Comparison of ENCODE assay signal across 1 cellular context in the genomic region with DNA sequence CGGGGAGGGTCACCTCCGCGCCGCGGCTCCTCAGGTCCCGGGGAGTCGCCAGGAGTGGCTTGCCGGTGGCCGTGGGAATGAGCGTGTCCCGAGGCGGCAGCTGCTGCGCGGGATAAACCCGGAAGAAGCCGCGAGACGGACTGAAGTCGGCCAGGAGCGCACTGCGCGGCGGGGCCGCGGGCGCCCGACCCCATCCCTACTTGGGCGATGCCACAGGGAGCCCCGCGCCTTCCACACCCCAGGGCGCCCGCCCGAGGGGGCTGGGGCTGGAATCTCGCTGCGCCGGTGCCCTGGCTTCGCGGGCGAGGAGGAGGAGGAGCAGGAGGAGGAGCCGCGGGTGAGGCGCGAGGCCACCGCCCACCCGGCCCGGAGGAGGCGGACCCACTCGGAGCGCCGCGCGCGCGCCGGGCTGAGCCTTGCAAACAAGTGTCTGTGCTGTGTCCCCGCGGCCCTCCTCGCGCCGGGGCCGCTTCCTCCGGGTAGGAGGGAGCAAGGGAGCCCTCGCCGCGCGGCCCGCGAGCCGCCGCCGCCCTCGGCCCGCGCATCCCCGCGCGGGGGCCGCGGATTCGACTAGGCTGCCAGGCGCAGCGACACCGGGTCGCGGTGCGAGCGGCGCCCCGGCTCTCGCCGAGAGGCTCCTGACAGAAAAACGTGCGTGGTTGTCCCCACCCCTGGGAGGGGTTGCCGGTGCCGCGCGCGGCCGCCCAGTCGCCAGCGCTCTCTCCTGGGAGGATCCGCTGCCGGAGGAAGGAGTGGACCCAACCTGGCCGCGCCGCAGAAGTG.
TF ChIP-seq lines count a peak whose summit lies in the region.

A gene (plus strand): TSS at position 412 of the 783 bp plus-strand sequence.

TF ChIP-seq in HepG2, 621 proteins besides CTCF, POLR2A, EP300 and RAD21 (continued from another document and continues in another):
- TF ChIP-seq, protein P1, sequence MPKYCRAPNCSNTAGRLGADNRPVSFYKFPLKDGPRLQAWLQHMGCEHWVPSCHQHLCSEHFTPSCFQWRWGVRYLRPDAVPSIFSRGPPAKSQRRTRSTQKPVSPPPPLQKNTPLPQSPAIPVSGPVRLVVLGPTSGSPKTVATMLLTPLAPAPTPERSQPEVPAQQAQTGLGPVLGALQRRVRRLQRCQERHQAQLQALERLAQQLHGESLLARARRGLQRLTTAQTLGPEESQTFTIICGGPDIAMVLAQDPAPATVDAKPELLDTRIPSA (CRISPR knock-in tag; IDR thresholded peaks at IDR 0.05; ENCODE audit: borderline replicate concordance), result peak; percentile 75; the same call in 1 of the 2 replicates
- TF ChIP-seq ZSCAN9 (CRISPR knock-in tag; IDR thresholded peaks at IDR 0.05; ENCODE audit: borderline replicate concordance), result no peak; the same call in 1 of the 2 replicates
- TF ChIP-seq, protein P2, sequence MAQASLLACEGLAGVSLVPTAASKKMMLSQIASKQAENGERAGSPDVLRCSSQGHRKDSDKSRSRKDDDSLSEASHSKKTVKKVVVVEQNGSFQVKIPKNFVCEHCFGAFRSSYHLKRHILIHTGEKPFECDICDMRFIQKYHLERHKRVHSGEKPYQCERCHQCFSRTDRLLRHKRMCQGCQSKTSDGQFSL (CRISPR knock-in tag; IDR thresholded peaks at IDR 0.05), result no peak; the same call in 1 of the 2 replicates
- TF ChIP-seq, protein P3, sequence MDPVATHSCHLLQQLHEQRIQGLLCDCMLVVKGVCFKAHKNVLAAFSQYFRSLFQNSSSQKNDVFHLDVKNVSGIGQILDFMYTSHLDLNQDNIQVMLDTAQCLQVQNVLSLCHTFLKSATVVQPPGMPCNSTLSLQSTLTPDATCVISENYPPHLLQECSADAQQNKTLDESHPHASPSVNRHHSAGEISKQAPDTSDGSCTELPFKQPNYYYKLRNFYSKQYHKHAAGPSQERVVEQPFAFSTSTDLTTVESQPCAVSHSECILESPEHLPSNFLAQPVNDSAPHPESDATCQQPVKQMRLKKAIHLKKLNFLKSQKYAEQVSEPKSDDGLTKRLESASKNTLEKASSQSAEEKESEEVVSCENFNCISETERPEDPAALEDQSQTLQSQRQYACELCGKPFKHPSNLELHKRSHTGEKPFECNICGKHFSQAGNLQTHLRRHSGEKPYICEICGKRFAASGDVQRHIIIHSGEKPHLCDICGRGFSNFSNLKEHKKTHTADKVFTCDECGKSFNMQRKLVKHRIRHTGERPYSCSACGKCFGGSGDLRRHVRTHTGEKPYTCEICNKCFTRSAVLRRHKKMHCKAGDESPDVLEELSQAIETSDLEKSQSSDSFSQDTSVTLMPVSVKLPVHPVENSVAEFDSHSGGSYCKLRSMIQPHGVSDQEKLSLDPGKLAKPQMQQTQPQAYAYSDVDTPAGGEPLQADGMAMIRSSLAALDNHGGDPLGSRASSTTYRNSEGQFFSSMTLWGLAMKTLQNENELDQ (CRISPR knock-in tag; IDR thresholded peaks at IDR 0.05; ENCODE audit: borderline replicate concordance), result no peak
- TF ChIP-seq ZNF101 (CRISPR knock-in tag; IDR thresholded peaks at IDR 0.05; ENCODE audit: borderline replicate concordance, low read depth), result no peak
- TF ChIP-seq, protein P4, sequence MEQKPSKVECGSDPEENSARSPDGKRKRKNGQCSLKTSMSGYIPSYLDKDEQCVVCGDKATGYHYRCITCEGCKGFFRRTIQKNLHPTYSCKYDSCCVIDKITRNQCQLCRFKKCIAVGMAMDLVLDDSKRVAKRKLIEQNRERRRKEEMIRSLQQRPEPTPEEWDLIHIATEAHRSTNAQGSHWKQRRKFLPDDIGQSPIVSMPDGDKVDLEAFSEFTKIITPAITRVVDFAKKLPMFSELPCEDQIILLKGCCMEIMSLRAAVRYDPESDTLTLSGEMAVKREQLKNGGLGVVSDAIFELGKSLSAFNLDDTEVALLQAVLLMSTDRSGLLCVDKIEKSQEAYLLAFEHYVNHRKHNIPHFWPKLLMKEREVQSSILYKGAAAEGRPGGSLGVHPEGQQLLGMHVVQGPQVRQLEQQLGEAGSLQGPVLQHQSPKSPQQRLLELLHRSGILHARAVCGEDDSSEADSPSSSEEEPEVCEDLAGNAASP (CRISPR knock-in tag; IDR thresholded peaks at IDR 0.05; ENCODE audit: borderline replicate concordance), result no peak
- peak; percentile 80 for TF ChIP-seq SRSF1 (optimal IDR thresholded peaks at IDR 0.05; ENCODE audit: low read depth, low read length)
- 0 out of 2 replicates have a peak, but pooled peaks have one; percentile 43 for TF ChIP-seq ZNF746 (CRISPR knock-in tag; IDR thresholded peaks at IDR 0.05)
- TF ChIP-seq ZNF788 (CRISPR knock-in tag; IDR thresholded peaks at IDR 0.05; ENCODE audit: borderline replicate concordance), result no peak; the same call in 1 of the 2 replicates
- TF ChIP-seq JUN (CRISPR knock-in tag; IDR thresholded peaks at IDR 0.05), result no peak
- no peak for TF ChIP-seq ZNF143 (CRISPR knock-in tag; IDR thresholded peaks at IDR 0.05)
- peak; percentile 83 for TF ChIP-seq POLR2G (IDR thresholded peaks at IDR 0.05; ENCODE audit: low read depth, low read length)
- TF ChIP-seq, protein P5, sequence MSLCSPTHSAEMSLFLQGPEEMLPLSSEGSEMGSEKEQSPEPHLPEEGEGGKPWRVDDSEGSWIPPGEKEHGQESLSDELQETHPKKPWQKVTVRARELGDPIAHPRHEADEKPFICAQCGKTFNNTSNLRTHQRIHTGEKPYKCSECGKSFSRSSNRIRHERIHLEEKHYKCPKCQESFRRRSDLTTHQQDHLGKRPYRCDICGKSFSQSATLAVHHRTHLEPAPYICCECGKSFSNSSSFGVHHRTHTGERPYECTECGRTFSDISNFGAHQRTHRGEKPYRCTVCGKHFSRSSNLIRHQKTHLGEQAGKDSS (CRISPR knock-in tag; IDR thresholded peaks at IDR 0.05; ENCODE audit: borderline replicate concordance, low read depth), result no peak
- TF ChIP-seq LCORL (IDR thresholded peaks at IDR 0.05), result no peak
- 0 out of 2 replicates have a peak, but pooled peaks have one; percentile 19 for TF ChIP-seq LCORL (CRISPR knock-in tag; IDR thresholded peaks at IDR 0.05)
- TF ChIP-seq, protein P6, sequence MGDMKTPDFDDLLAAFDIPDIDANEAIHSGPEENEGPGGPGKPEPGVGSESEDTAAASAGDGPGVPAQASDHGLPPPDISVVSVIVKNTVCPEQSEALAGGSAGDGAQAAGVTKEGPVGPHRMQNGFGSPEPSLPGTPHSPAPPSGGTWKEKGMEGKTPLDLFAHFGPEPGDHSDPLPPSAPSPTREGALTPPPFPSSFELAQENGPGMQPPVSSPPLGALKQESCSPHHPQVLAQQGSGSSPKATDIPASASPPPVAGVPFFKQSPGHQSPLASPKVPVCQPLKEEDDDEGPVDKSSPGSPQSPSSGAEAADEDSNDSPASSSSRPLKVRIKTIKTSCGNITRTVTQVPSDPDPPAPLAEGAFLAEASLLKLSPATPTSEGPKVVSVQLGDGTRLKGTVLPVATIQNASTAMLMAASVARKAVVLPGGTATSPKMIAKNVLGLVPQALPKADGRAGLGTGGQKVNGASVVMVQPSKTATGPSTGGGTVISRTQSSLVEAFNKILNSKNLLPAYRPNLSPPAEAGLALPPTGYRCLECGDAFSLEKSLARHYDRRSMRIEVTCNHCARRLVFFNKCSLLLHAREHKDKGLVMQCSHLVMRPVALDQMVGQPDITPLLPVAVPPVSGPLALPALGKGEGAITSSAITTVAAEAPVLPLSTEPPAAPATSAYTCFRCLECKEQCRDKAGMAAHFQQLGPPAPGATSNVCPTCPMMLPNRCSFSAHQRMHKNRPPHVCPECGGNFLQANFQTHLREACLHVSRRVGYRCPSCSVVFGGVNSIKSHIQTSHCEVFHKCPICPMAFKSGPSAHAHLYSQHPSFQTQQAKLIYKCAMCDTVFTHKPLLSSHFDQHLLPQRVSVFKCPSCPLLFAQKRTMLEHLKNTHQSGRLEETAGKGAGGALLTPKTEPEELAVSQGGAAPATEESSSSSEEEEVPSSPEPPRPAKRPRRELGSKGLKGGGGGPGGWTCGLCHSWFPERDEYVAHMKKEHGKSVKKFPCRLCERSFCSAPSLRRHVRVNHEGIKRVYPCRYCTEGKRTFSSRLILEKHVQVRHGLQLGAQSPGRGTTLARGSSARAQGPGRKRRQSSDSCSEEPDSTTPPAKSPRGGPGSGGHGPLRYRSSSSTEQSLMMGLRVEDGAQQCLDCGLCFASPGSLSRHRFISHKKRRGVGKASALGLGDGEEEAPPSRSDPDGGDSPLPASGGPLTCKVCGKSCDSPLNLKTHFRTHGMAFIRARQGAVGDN (CRISPR knock-in tag; IDR thresholded peaks at IDR 0.05), result peak; percentile 75
- no peak for TF ChIP-seq ZNF773 (CRISPR knock-in tag; IDR thresholded peaks at IDR 0.05; ENCODE audit: borderline replicate concordance)
- TF ChIP-seq NFYC (CRISPR knock-in tag; IDR thresholded peaks at IDR 0.05), result no peak
- TF ChIP-seq ZNF121 (CRISPR knock-in tag; IDR thresholded peaks at IDR 0.05), result no peak
- no peak for TF ChIP-seq SRF (IDR thresholded peaks at IDR 0.05; ENCODE audit: low read depth, low read length)
- TF ChIP-seq ZFYVE20 (CRISPR knock-in tag; IDR thresholded peaks at IDR 0.05; ENCODE audit: borderline replicate concordance, low read depth), result no peak
- TF ChIP-seq ZNF333 (CRISPR knock-in tag; IDR thresholded peaks at IDR 0.05; ENCODE audit: borderline replicate concordance), result 0 out of 2 replicates have a peak, but pooled peaks have one; percentile 26
- no peak for TF ChIP-seq ZFX (CRISPR knock-in tag; IDR thresholded peaks at IDR 0.05; ENCODE audit: low read depth)
- TF ChIP-seq, protein P7, sequence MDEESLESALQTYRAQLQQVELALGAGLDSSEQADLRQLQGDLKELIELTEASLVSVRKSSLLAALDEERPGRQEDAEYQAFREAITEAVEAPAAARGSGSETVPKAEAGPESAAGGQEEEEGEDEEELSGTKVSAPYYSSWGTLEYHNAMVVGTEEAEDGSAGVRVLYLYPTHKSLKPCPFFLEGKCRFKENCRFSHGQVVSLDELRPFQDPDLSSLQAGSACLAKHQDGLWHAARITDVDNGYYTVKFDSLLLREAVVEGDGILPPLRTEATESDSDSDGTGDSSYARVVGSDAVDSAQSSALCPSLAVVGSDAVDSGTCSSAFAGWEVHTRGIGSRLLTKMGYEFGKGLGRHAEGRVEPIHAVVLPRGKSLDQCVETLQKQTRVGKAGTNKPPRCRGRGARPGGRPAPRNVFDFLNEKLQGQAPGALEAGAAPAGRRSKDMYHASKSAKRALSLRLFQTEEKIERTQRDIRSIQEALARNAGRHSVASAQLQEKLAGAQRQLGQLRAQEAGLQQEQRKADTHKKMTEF (CRISPR knock-in tag; IDR thresholded peaks at IDR 0.05), result peak; percentile 73
- TF ChIP-seq ZNF83 (CRISPR knock-in tag; IDR thresholded peaks at IDR 0.05; ENCODE audit: borderline replicate concordance), result peak; percentile 57; the same call in 1 of the 2 replicates
- no peak; the same call in 1 of the 2 replicates for TF ChIP-seq ZNF709 (CRISPR knock-in tag; IDR thresholded peaks at IDR 0.05)
- TF ChIP-seq PAF1 (CRISPR knock-in tag; IDR thresholded peaks at IDR 0.05), result no peak
- peak; percentile 76 for TF ChIP-seq IKZF4 (CRISPR knock-in tag; IDR thresholded peaks at IDR 0.05; ENCODE audit: borderline replicate concordance, low read depth, not compliant biosample characterization)
- no peak for TF ChIP-seq SYNCRIP (IDR thresholded peaks at IDR 0.05; ENCODE audit: insufficient read depth, low read depth, low read length)
- peak; percentile 56; the same call in 1 of the 2 replicates for TF ChIP-seq TGIF2 (CRISPR knock-in tag; IDR thresholded peaks at IDR 0.05)
- no peak; the same call in 1 of the 2 replicates for TF ChIP-seq SRY (CRISPR knock-in tag; IDR thresholded peaks at IDR 0.05)
- TF ChIP-seq GATAD2A (CRISPR knock-in tag; IDR thresholded peaks at IDR 0.05), result 0 out of 2 replicates have a peak, but pooled peaks have one; percentile 15
- TF ChIP-seq, protein P8, sequence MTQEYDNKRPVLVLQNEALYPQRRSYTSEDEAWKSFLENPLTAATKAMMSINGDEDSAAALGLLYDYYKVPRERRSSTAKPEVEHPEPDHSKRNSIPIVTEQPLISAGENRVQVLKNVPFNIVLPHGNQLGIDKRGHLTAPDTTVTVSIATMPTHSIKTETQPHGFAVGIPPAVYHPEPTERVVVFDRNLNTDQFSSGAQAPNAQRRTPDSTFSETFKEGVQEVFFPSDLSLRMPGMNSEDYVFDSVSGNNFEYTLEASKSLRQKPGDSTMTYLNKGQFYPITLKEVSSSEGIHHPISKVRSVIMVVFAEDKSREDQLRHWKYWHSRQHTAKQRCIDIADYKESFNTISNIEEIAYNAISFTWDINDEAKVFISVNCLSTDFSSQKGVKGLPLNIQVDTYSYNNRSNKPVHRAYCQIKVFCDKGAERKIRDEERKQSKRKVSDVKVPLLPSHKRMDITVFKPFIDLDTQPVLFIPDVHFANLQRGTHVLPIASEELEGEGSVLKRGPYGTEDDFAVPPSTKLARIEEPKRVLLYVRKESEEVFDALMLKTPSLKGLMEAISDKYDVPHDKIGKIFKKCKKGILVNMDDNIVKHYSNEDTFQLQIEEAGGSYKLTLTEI (CRISPR knock-in tag; conservative IDR thresholded peaks at IDR 0.05), result no peak
- TF ChIP-seq, protein P9, sequence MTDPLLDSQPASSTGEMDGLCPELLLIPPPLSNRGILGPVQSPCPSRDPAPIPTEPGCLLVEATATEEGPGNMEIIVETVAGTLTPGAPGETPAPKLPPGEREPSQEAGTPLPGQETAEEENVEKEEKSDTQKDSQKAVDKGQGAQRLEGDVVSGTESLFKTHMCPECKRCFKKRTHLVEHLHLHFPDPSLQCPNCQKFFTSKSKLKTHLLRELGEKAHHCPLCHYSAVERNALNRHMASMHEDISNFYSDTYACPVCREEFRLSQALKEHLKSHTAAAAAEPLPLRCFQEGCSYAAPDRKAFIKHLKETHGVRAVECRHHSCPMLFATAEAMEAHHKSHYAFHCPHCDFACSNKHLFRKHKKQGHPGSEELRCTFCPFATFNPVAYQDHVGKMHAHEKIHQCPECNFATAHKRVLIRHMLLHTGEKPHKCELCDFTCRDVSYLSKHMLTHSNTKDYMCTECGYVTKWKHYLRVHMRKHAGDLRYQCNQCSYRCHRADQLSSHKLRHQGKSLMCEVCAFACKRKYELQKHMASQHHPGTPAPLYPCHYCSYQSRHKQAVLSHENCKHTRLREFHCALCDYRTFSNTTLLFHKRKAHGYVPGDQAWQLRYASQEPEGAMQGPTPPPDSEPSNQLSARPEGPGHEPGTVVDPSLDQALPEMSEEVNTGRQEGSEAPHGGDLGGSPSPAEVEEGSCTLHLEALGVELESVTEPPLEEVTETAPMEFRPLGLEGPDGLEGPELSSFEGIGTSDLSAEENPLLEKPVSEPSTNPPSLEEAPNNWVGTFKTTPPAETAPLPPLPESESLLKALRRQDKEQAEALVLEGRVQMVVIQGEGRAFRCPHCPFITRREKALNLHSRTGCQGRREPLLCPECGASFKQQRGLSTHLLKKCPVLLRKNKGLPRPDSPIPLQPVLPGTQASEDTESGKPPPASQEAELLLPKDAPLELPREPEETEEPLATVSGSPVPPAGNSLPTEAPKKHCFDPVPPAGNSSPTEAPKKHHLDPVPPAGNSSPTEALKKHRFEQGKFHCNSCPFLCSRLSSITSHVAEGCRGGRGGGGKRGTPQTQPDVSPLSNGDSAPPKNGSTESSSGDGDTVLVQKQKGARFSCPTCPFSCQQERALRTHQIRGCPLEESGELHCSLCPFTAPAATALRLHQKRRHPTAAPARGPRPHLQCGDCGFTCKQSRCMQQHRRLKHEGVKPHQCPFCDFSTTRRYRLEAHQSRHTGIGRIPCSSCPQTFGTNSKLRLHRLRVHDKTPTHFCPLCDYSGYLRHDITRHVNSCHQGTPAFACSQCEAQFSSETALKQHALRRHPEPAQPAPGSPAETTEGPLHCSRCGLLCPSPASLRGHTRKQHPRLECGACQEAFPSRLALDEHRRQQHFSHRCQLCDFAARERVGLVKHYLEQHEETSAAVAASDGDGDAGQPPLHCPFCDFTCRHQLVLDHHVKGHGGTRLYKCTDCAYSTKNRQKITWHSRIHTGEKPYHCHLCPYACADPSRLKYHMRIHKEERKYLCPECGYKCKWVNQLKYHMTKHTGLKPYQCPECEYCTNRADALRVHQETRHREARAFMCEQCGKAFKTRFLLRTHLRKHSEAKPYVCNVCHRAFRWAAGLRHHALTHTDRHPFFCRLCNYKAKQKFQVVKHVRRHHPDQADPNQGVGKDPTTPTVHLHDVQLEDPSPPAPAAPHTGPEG (CRISPR knock-in tag; IDR thresholded peaks at IDR 0.05), result peak; percentile 86; the same call in 1 of the 2 replicates
- TF ChIP-seq ZNF619 (CRISPR knock-in tag; IDR thresholded peaks at IDR 0.05), result no peak
- no peak for TF ChIP-seq NR2F2 (IDR thresholded peaks at IDR 0.05; ENCODE audit: borderline replicate concordance, low read depth)
